25 cellular contexts compared by ENCODE assay signal in genomic region chr3:152097120-152097519, GRCh38.
"Had no signal": no experiment of that assay in that cellular context is flagged by ENCODE, and none has a peak within 500 bp of the region (broad histone marks: within the 10 kb centered on the region; RNA-seq: fewer than 3 reads in every experiment).

No MANE protein-coding gene starts in this region.

- H3K4me1 ChIP-seq: left lung, right atrium auricular region had no signal

- H3K27me3 ChIP-seq: cardiac muscle cell, hepatocyte, left lung, right atrium auricular region, upper lobe of left lung had no signal

- H3K4me1 Mint-ChIP-seq: mesothelial cell of epicardium had no signal

- H3K27me3 Mint-ChIP-seq: progenitor cell of endocrine pancreas had no signal

- ATAC-seq: activated T-cell treated with anti-CD3 and anti-CD28 coated beads, Interleukin-2, amount 50 U/mL, for 72 hours; left lung; natural killer cell; stimulated activated naive CD8-positive, alpha-beta T cell treated with anti-CD3 and anti-CD28 coated beads, Interleukin-15, Interleukin-2, amounts not matched to agents 100 U/mL and 50 U/mL, for 24 hours had no signal

- H3K27ac Mint-ChIP-seq: activated naive CD4-positive, alpha-beta T cell treated with anti-CD3 and anti-CD28 coated beads for 36 hours; activated T-cell treated with anti-CD3 and anti-CD28 coated beads, Interleukin-2, amount 50 U/mL, for 72 hours; endodermal cell; mesothelial cell of epicardium; natural killer cell; progenitor cell of endocrine pancreas; T-helper 1 cell treated with Interleukin-12 subunit alpha and Interleukin-12 subunit beta and Interleukin-4 antibody, amounts not matched to agents 30 μg/mL and 1 μg/mL, for 36 hours had no signal

- H3K36me3 Mint-ChIP-seq: immature natural killer cell, mesothelial cell of epicardium, natural killer cell had no signal

- H3K4me3 Mint-ChIP-seq: activated naive CD4-positive, alpha-beta T cell treated with anti-CD3 and anti-CD28 coated beads for 36 hours; activated T-cell treated with anti-CD3 and anti-CD28 coated beads, Interleukin-2, amount 50 U/mL, for 72 hours; endodermal cell; immature natural killer cell; mesothelial cell of epicardium; natural killer cell; T-helper 1 cell treated with Interleukin-12 subunit alpha and Interleukin-12 subunit beta and Interleukin-4 antibody, amounts not matched to agents 30 μg/mL and 1 μg/mL, for 36 hours had no signal

- H3K36me3 ChIP-seq: cardiac muscle cell, left lung, right atrium auricular region, upper lobe of left lung had no signal

- H3K27ac ChIP-seq: cardiac muscle cell, hepatocyte, left lung, right atrium auricular region, upper lobe of left lung had no signal

- H3K4me3 ChIP-seq: cardiac muscle cell, hepatocyte, left lung, right atrium auricular region, upper lobe of left lung had no signal

- DNase-seq: activated CD4-positive, alpha-beta T cell treated with anti-CD3 and anti-CD28 coated beads for 4 hours; activated CD4-positive, alpha-beta T cell treated with anti-CD3 and anti-CD28 coated beads, Interleukin-2, amount 50 U/mL, for 48 hours; activated CD4-positive, CD25-positive, alpha-beta regulatory T cell; activated effector memory CD4-positive, alpha-beta T cell treated with Interleukin-2 at 50 U/mL for 16 hours; activated naive CD4-positive, alpha-beta T cell treated with anti-CD3 and anti-CD28 coated beads for 36 hours; activated T-cell treated with anti-CD3 and anti-CD28 coated beads, Interleukin-2, amount 50 U/mL, for 72 hours; amygdala; cortex of kidney; endodermal cell; foreskin melanocyte; glutamatergic neuron; immature natural killer cell; kidney glomerular epithelial cell; left lung; natural killer cell; stimulated activated CD4-positive, alpha-beta T cell treated with anti-CD3 and anti-CD28 coated beads, Interleukin-4, amount 100 ng/mL, for 24 hours; stimulated activated naive CD8-positive, alpha-beta T cell treated with anti-CD3 and anti-CD28 coated beads, Interleukin-15, Interleukin-2, amounts not matched to agents 100 U/mL and 50 U/mL, for 24 hours; T1000; upper lobe of left lung had no signal

- H3K9me3 ChIP-seq: left lung, right atrium auricular region, upper lobe of left lung had no signal

- H3K9me3 Mint-ChIP-seq: activated T-cell treated with anti-CD3 and anti-CD28 coated beads, Interleukin-2, amount 50 U/mL, for 72 hours; endodermal cell; natural killer cell; T-helper 1 cell treated with Interleukin-12 subunit alpha and Interleukin-12 subunit beta and Interleukin-4 antibody, amounts not matched to agents 30 μg/mL and 1 μg/mL, for 36 hours had no signal
